ENCODE assay signal across 34 cellular contexts in genomic region chr7:69746383-69746782, GRCh38.
"Had no signal": no experiment of that assay in that cellular context is flagged by ENCODE, and none has a peak within 500 bp of the region (broad histone marks: within the 10 kb centered on the region; RNA-seq: fewer than 3 reads in every experiment).

No MANE protein-coding gene starts in this region.

- H3K4me3 ChIP-seq: adrenal gland, body of pancreas, cardiac muscle cell had no signal

- H3K27me3 ChIP-seq: adrenal gland, body of pancreas, brain microvascular endothelial cell, cardiac muscle cell had no signal

- DNase-seq: activated CD4-positive, alpha-beta memory T cell treated with anti-CD3 and anti-CD28 coated beads, Interleukin-2, amount 10 ng/mL, durations not matched to agents 7 days and 5 days; activated CD4-positive, alpha-beta T cell treated with anti-CD3 and anti-CD28 coated beads for 1 hour; activated CD4-positive, alpha-beta T cell treated with anti-CD3 and anti-CD28 coated beads for 36 hours; activated CD4-positive, alpha-beta T cell treated with anti-CD3 and anti-CD28 coated beads for 48 hours; activated CD4-positive, alpha-beta T cell treated with anti-CD3 and anti-CD28 coated beads, Interleukin-2, amount 10 ng/mL, durations not matched to agents 7 days and 5 days; activated CD4-positive, alpha-beta T cell treated with anti-CD3 and anti-CD28 coated beads, Interleukin-2, amount 50 U/mL, for 48 hours; activated CD4-positive, CD25-positive, alpha-beta regulatory T cell; activated CD8-positive, alpha-beta memory T cell treated with anti-CD3 and anti-CD28 coated beads for 24 hours; activated CD8-positive, alpha-beta memory T cell treated with anti-CD3 and anti-CD28 coated beads, Interleukin-2, amount 10 ng/mL, durations not matched to agents 7 days and 5 days; activated CD8-positive, alpha-beta memory T cell treated with anti-CD3 and anti-CD28 coated beads, Interleukin-2, amount 50 U/mL, for 48 hours; activated CD8-positive, alpha-beta T cell treated with anti-CD3 and anti-CD28 coated beads, Interleukin-2, amount 10 ng/mL, durations not matched to agents 7 days and 5 days; activated effector memory CD4-positive, alpha-beta T cell treated with anti-CD3 and anti-CD28 coated beads, Interleukin-2, amount 50 U/mL, for 16 hours; activated gamma-delta T cell treated with Interleukin-2 at 50 U/mL for 16 hours; activated naive CD4-positive, alpha-beta T cell; activated naive CD4-positive, alpha-beta T cell treated with anti-CD3 and anti-CD28 coated beads for 36 hours; activated naive CD4-positive, alpha-beta T cell treated with anti-CD3 and anti-CD28 coated beads, Interleukin-2, amount 50 U/mL, for 16 hours; activated naive CD8-positive, alpha-beta T cell treated with anti-CD3 and anti-CD28 coated beads for 36 hours; activated T-cell treated with anti-CD3 and anti-CD28 coated beads, Interleukin-2, amount 50 U/mL, for 24 hours; activated T-cell treated with anti-CD3 and anti-CD28 coated beads, Interleukin-2, amount 50 U/mL, for 48 hours; adrenal gland; amniotic stem cell; aorta; body of pancreas; brain microvascular endothelial cell; caudate nucleus; cerebellar nuclear complex; T-cell; T-helper 17 cell; T1000 had no signal

- ATAC-seq: activated CD4-positive, alpha-beta T cell treated with anti-CD3 and anti-CD28 coated beads for 36 hours; activated CD4-positive, CD25-positive, alpha-beta regulatory T cell treated with anti-CD3 and anti-CD28 coated beads, Interleukin-2, amount 50 U/mL, for 24 hours; activated CD8-positive, alpha-beta memory T cell treated with anti-CD3 and anti-CD28 coated beads, Interleukin-2, amount 10 ng/mL, durations not matched to agents 7 days and 5 days; activated CD8-positive, alpha-beta T cell treated with anti-CD3 and anti-CD28 coated beads, Interleukin-2, amount 10 ng/mL, durations not matched to agents 7 days and 5 days; activated naive CD4-positive, alpha-beta T cell treated with anti-CD3 and anti-CD28 coated beads, Interleukin-2, amount 50 U/mL, for 72 hours; body of pancreas; T-cell; T-helper 17 cell; WTC11 had no signal

- H3K27ac ChIP-seq: adrenal gland, body of pancreas, brain microvascular endothelial cell, cardiac muscle cell, VCaP had no signal

- H3K36me3 ChIP-seq: adrenal gland, brain microvascular endothelial cell, cardiac muscle cell had no signal

- H3K9me3 ChIP-seq: adrenal gland, body of pancreas had no signal
